Comparison of ENCODE assay signal across 8 cellular contexts in genomic region chr14:73570913-73571312, GRCh38. TPM values are rescaled to one million over a fixed set of nuclear protein-coding genes. Genes with fewer than 3 reads are reported as not detected.
DNase-seq lines count a peak whose midpoint lies in the region; ATAC-seq, FAIRE-seq and TF ChIP-seq lines count a peak whose summit lies in the region.
"Not testable (repeated sequence)": the region's sequence is repeated elsewhere in the genome, so short reads cannot be mapped to it uniquely, and the experiment has no call there.

No MANE protein-coding gene starts in this region.

- H3K4me2 ChIP-seq in endothelial cell of umbilical vein (ENCODE audit: insufficient read depth, low read length), result not testable (repeated sequence)

- intact Hi-C loops in CD4-positive, alpha-beta T cell (cut with DNase I, micrococcal nuclease), result loop anchor here in 1 of 2 experiments (2.0 kb wide), 1 partner anchor 62 kb away; no protein-coding TSS in a partner anchor
- intact Hi-C loops in endothelial cell of umbilical vein (cut with micrococcal nuclease), result not testable (repeated sequence)

- H3K79me2 ChIP-seq in endothelial cell of umbilical vein (ENCODE audit: control insufficient read depth, insufficient read depth, low read length), result not testable (repeated sequence)

- CTCF ChIA-PET in CD4-positive, alpha-beta T cell (lab: Charles Lee), result interaction anchor here (0.7 to 4.7 kb wide), 6 partner anchors 21 to 80 kb away, joined by 3 to 37 read pairs (median 4); partner anchors contain the start of genes ACOT4 and RIOX1
- CTCF ChIA-PET in endothelial cell of umbilical vein (lab: Charles Lee), result interaction anchor here (0.6 to 3.2 kb wide), 11 partner anchors 8 to 398 kb away, joined by 3 to 58 read pairs (median 5); partner anchors contain the start of genes ACOT4 and RIOX1

- peak; percentile 66 for ATAC-seq in CD4-positive, alpha-beta T cell (ENCODE audit: poor library complexity)
- peak; percentile 53 for ATAC-seq in GM21390 (IDR thresholded peaks at IDR 0.05; ENCODE audit: unreplicated experiment)
- ATAC-seq in activated T-cell treated with anti-CD3 and anti-CD28 coated beads, Interleukin-2, amount 50 U/mL, for 4 hours, result peak; percentile 12 to 33
- peak; percentile 67 for ATAC-seq in memory B cell (ENCODE audit: low read depth)

- H3K36me3 ChIP-seq in endothelial cell of umbilical vein (ENCODE audit: control insufficient read depth in 2 of 2, extremely low read depth in 1 of 2, insufficient read depth in 2 of 2, low read length in 2 of 2), result not testable (repeated sequence)

- H3K27me3 Mint-ChIP-seq in CD4-positive, alpha-beta T cell; activated T-cell treated with anti-CD3 and anti-CD28 coated beads, Interleukin-2, amount 50 U/mL, for 4 hours (ENCODE audit: low read depth); memory B cell: not testable (repeated sequence)

- H3K9me3 Mint-ChIP-seq in CD4-positive, alpha-beta T cell; activated T-cell treated with anti-CD3 and anti-CD28 coated beads, Interleukin-2, amount 50 U/mL, for 4 hours; memory B cell: not testable (repeated sequence)

- peaks cover 38% of the 10 kb centered on the region for H3K4me1 Mint-ChIP-seq in CD4-positive, alpha-beta T cell (ENCODE audit: low read depth)
- peaks cover 42% of the 10 kb centered on the region for H3K4me1 Mint-ChIP-seq in activated T-cell treated with anti-CD3 and anti-CD28 coated beads, Interleukin-2, amount 50 U/mL, for 4 hours (ENCODE audit: low read depth)
- H3K4me1 Mint-ChIP-seq in memory B cell, result peaks cover 20% of the 10 kb centered on the region

- in situ Hi-C loops in KBM-7 (cut with MboI; ENCODE audit: low pct_unique_long_range_greater_than_20kb, low sequenced_read_pairs), result not testable (repeated sequence)

- TF ChIP-seq POLR2A in endothelial cell of umbilical vein (IDR thresholded peaks at IDR 0.05; ENCODE audit: low read depth, low read length), result not testable (repeated sequence)

- H3K27ac Mint-ChIP-seq in CD4-positive, alpha-beta T cell, result peak overlapping the region; percentile 98
- peak overlapping the region; percentile 50 for H3K27ac Mint-ChIP-seq in memory B cell

- H2AFZ ChIP-seq in endothelial cell of umbilical vein (ENCODE audit: low read depth, low read length), result not testable (repeated sequence)

- not testable (repeated sequence) for H4K20me1 ChIP-seq in endothelial cell of umbilical vein (replicated peaks; ENCODE audit: control insufficient read depth, extremely low read depth, insufficient read depth, low read length)

- H3K9ac ChIP-seq in endothelial cell of umbilical vein (replicated peaks; ENCODE audit: extremely low read depth, insufficient read depth, low read length), result not testable (repeated sequence)

- H3K9me1 ChIP-seq in endothelial cell of umbilical vein (replicated peaks; ENCODE audit: control insufficient read depth, extremely low read depth, insufficient read depth, low read length), result not testable (repeated sequence)

- H3K9me3 ChIP-seq in CD4-positive, alpha-beta T cell (ENCODE audit: control insufficient read depth, low read length); endothelial cell of umbilical vein (replicated peaks; ENCODE audit: control insufficient read depth, insufficient read depth, low read length): not testable (repeated sequence)

- H3K4me3 ChIP-seq in endothelial cell of umbilical vein (replicated peaks in 1 of 3; ENCODE audit: insufficient read depth in 1 of 3, low read depth in 1 of 3, low read length in 3 of 3), result not testable (repeated sequence)

- POLR2A ChIA-PET in CD4-positive, alpha-beta T cell (lab: Charles Lee), result interaction anchor here (0.8 to 5.7 kb wide), 6 partner anchors 22 to 79 kb away, joined by 3 to 88 read pairs (median 34); partner anchors contain the start of genes ACOT4, ACOT6, DNAL1 and RIOX1
- POLR2A ChIA-PET in endothelial cell of umbilical vein (lab: Charles Lee), result interaction anchor here (1.1 kb wide), 1 partner anchor 64 kb away, joined by 3 read pairs; no protein-coding TSS in a partner anchor

- peaks cover 19% of the 10 kb centered on the region for H3K4me1 ChIP-seq in endothelial cell of umbilical vein (ENCODE audit: control insufficient read depth, extremely low read depth, insufficient read depth, low read length)

- BruUV-seq in endothelial cell of umbilical vein (replicated peaks; lab: Mats Ljungman, UMichigan), result not testable (repeated sequence)

- TF ChIP-seq CTCF in CD4-positive, alpha-beta T cell (IDR thresholded peaks at IDR 0.05), result peak; percentile 71
- TF ChIP-seq CTCF in endothelial cell of umbilical vein (IDR thresholded peaks at IDR 0.05; ENCODE audit: extremely low read depth in 1 of 2, insufficient read depth in 1 of 2, low read depth in 1 of 2, low read length in 2 of 2), result peak; percentile 56 to 61

- dilution Hi-C loops in endothelial cell of umbilical vein (cut with MboI; ENCODE audit: extremely low pct_ligation_motif_present, low sequenced_read_pairs), result not testable (repeated sequence)

- peak; percentile 95 for FAIRE-seq in endothelial cell of umbilical vein (lab: Jason Lieb, UNC)

- peaks cover 52% of the 10 kb centered on the region for H3K36me3 Mint-ChIP-seq in CD4-positive, alpha-beta T cell (ENCODE audit: low read depth)
- H3K36me3 Mint-ChIP-seq in activated T-cell treated with anti-CD3 and anti-CD28 coated beads, Interleukin-2, amount 50 U/mL, for 4 hours (ENCODE audit: insufficient read depth), result peaks cover 21% of the 10 kb centered on the region
- not testable (repeated sequence) for H3K36me3 Mint-ChIP-seq in memory B cell

- DNase-seq in CD4-positive, alpha-beta T cell, result peak; percentile 28 to 70 (median 58)
- peak; percentile 70 for DNase-seq in KBM-7
- peak; percentile 26 for DNase-seq in SIG-M5 treated with dmso at 0.1 percent for 504 hours (lab: John Stamatoyannopoulos, UW; ENCODE audit: unreplicated experiment)
- peak; percentile 62 for DNase-seq in activated T-cell treated with anti-CD3 and anti-CD28 coated beads, Interleukin-2, amount 50 U/mL, for 4 hours
- DNase-seq in endothelial cell of umbilical vein (ENCODE audit: low read depth, low spot score), result peak; percentile 42
- peak; percentile 64 to 67 for DNase-seq in memory B cell (ENCODE audit: low spot score in 2 of 2)
- peak; percentile 32 to 52 (median 49) for DNase-seq in stimulated activated CD4-positive, alpha-beta T cell treated with anti-CD3 and anti-CD28 coated beads, TNF-alpha, amount 100 ng/mL, for 48 hours (ENCODE audit: low read depth in 3 of 3)

- not testable (repeated sequence) for H3K27ac ChIP-seq in CD4-positive, alpha-beta T cell (ENCODE audit: low read depth, low read length); endothelial cell of umbilical vein (ENCODE audit: insufficient read depth, low read depth, low read length)

- H3K27me3 ChIP-seq in CD4-positive, alpha-beta T cell (ENCODE audit: control insufficient read depth, insufficient read depth, low read length); endothelial cell of umbilical vein (ENCODE audit: control insufficient read depth in 2 of 2, insufficient read depth in 2 of 2, low read length in 2 of 2): not testable (repeated sequence)

- peak overlapping the region; percentile 97 for H3K4me3 Mint-ChIP-seq in CD4-positive, alpha-beta T cell
- not testable (repeated sequence) for H3K4me3 Mint-ChIP-seq in activated T-cell treated with anti-CD3 and anti-CD28 coated beads, Interleukin-2, amount 50 U/mL, for 4 hours
- H3K4me3 Mint-ChIP-seq in memory B cell, result peak overlapping the region; percentile 44

RNA-seq across cellular contexts. Expression of gene ACOT2, which starts 1.9 kb away (rescaled TPM):
- 10 to 100 TPM; 16.1 to 17.6 TPM for total RNA-seq in CD4-positive, alpha-beta T cell
- 10 to 100 TPM in 2 of 3 donors, 1 to 10 TPM in 1; 7.2 to 11.4 (median 10.7) TPM for total RNA-seq in activated T-cell treated with anti-CD3 and anti-CD28 coated beads, Interleukin-2, amount 50 U/mL, for 4 hours
- 9.5 and 28.8 TPM in 2 replicates for total RNA-seq in endothelial cell of umbilical vein
- 31.5 and 34.6 TPM in 2 replicates for polyA plus RNA-seq in endothelial cell of umbilical vein
- polyA plus RNA-seq in endothelial cell of umbilical vein (2011; cell fraction: cytosol; rRNA removed), result 21.2 and 28.9 TPM in 2 replicates
- polyA plus RNA-seq in endothelial cell of umbilical vein (2011; cell fraction: nucleus; rRNA removed), result 20.2 and 20.4 TPM in 2 replicates
- polyA plus RNA-seq in endothelial cell of umbilical vein (2012), result 18.7 and 19.8 TPM in 2 replicates
- polyA minus RNA-seq in endothelial cell of umbilical vein, result 11.0 and 15.1 TPM in 2 replicates
- 11.8 TPM for polyA minus RNA-seq in endothelial cell of umbilical vein (2011; cell fraction: cytosol; rRNA and poly(A)+ RNA removed)
- polyA minus RNA-seq in endothelial cell of umbilical vein (2011; cell fraction: nucleus; rRNA and poly(A)+ RNA removed), result 5.2 and 6.6 TPM in 2 replicates

RNA-seq across cellular contexts. Expression of gene HEATR4, which starts 12.2 kb away (rescaled TPM):
- total RNA-seq in CD4-positive, alpha-beta T cell, result not detected
- not detected for total RNA-seq in activated T-cell treated with anti-CD3 and anti-CD28 coated beads, Interleukin-2, amount 50 U/mL, for 4 hours
- not detected in 2 replicates for total RNA-seq in endothelial cell of umbilical vein
- not detected in 2 replicates for polyA plus RNA-seq in endothelial cell of umbilical vein
- polyA plus RNA-seq in endothelial cell of umbilical vein (2011; cell fraction: cytosol; rRNA removed), result not detected in 2 replicates
- polyA plus RNA-seq in endothelial cell of umbilical vein (2011; cell fraction: nucleus; rRNA removed), result 0.03 TPM in 1 of 2 replicates, not detected in the other
- 0.08 TPM in 1 of 2 replicates, not detected in the other for polyA plus RNA-seq in endothelial cell of umbilical vein (2012)
- polyA minus RNA-seq in endothelial cell of umbilical vein, result not detected in 2 replicates
- polyA minus RNA-seq in endothelial cell of umbilical vein (2011; cell fraction: cytosol; rRNA and poly(A)+ RNA removed), result 0.41 TPM
- not detected in 2 replicates for polyA minus RNA-seq in endothelial cell of umbilical vein (2011; cell fraction: nucleus; rRNA and poly(A)+ RNA removed)

RNA-seq across cellular contexts. Expression of gene ACOT4, which starts 20.8 kb away (rescaled TPM):
- 1 to 10 TPM; 1.0 to 1.2 TPM for total RNA-seq in CD4-positive, alpha-beta T cell
- total RNA-seq in activated T-cell treated with anti-CD3 and anti-CD28 coated beads, Interleukin-2, amount 50 U/mL, for 4 hours, result 1 to 10 TPM; 2.3 to 3.6 (median 3.0) TPM
- 0.53 and 0.69 TPM in 2 replicates for total RNA-seq in endothelial cell of umbilical vein
- 0.46 and 0.75 TPM in 2 replicates for polyA plus RNA-seq in endothelial cell of umbilical vein
- polyA plus RNA-seq in endothelial cell of umbilical vein (2011; cell fraction: cytosol; rRNA removed), result 0.48 and 0.56 TPM in 2 replicates
- polyA plus RNA-seq in endothelial cell of umbilical vein (2011; cell fraction: nucleus; rRNA removed), result 0.21 and 0.49 TPM in 2 replicates
- 0.40 and 0.41 TPM in 2 replicates for polyA plus RNA-seq in endothelial cell of umbilical vein (2012)
- 0.32 and 0.66 TPM in 2 replicates for polyA minus RNA-seq in endothelial cell of umbilical vein
- 0.41 TPM for polyA minus RNA-seq in endothelial cell of umbilical vein (2011; cell fraction: cytosol; rRNA and poly(A)+ RNA removed)
- 0.19 TPM in 1 of 2 replicates, not detected in the other for polyA minus RNA-seq in endothelial cell of umbilical vein (2011; cell fraction: nucleus; rRNA and poly(A)+ RNA removed)

RNA-seq across cellular contexts. Expression of gene ACOT1, which starts 34.0 kb away (rescaled TPM):
- total RNA-seq in CD4-positive, alpha-beta T cell, result 1 to 10 TPM; 2.9 to 3.7 TPM
- 1 to 10 TPM in 1 of 3 donors, under 1 TPM in 1, not detected in 1; 0.61 to 1.4 TPM for total RNA-seq in activated T-cell treated with anti-CD3 and anti-CD28 coated beads, Interleukin-2, amount 50 U/mL, for 4 hours
- total RNA-seq in endothelial cell of umbilical vein, result 2.0 and 21.4 TPM in 2 replicates
- 15.5 and 16.0 TPM in 2 replicates for polyA plus RNA-seq in endothelial cell of umbilical vein
- 9.0 and 11.4 TPM in 2 replicates for polyA plus RNA-seq in endothelial cell of umbilical vein (2011; cell fraction: cytosol; rRNA removed)
- 4.6 and 5.7 TPM in 2 replicates for polyA plus RNA-seq in endothelial cell of umbilical vein (2011; cell fraction: nucleus; rRNA removed)
- 3.3 and 3.9 TPM in 2 replicates for polyA plus RNA-seq in endothelial cell of umbilical vein (2012)
- 3.6 and 5.7 TPM in 2 replicates for polyA minus RNA-seq in endothelial cell of umbilical vein
- polyA minus RNA-seq in endothelial cell of umbilical vein (2011; cell fraction: cytosol; rRNA and poly(A)+ RNA removed), result 2.0 TPM
- polyA minus RNA-seq in endothelial cell of umbilical vein (2011; cell fraction: nucleus; rRNA and poly(A)+ RNA removed), result 2.1 and 2.3 TPM in 2 replicates

RNA-seq across cellular contexts. Expression of gene ACOT6, which starts 41.4 kb away (rescaled TPM):
- not detected for total RNA-seq in CD4-positive, alpha-beta T cell
- total RNA-seq in activated T-cell treated with anti-CD3 and anti-CD28 coated beads, Interleukin-2, amount 50 U/mL, for 4 hours, result not detected
- total RNA-seq in endothelial cell of umbilical vein, result not detected in 2 replicates
- polyA plus RNA-seq in endothelial cell of umbilical vein, result not detected in 2 replicates
- not detected in 2 replicates for polyA plus RNA-seq in endothelial cell of umbilical vein (2011; cell fraction: cytosol; rRNA removed)
- not detected in 2 replicates for polyA plus RNA-seq in endothelial cell of umbilical vein (2011; cell fraction: nucleus; rRNA removed)
- polyA plus RNA-seq in endothelial cell of umbilical vein (2012), result not detected in 2 replicates
- not detected in 2 replicates for polyA minus RNA-seq in endothelial cell of umbilical vein
- polyA minus RNA-seq in endothelial cell of umbilical vein (2011; cell fraction: cytosol; rRNA and poly(A)+ RNA removed), result not detected
- polyA minus RNA-seq in endothelial cell of umbilical vein (2011; cell fraction: nucleus; rRNA and poly(A)+ RNA removed), result not detected in 2 replicates
